25 cellular contexts compared by ENCODE assay signal in genomic region chr2:104249666-104250065, GRCh38.
DNase-seq lines count a peak whose midpoint lies in the region; TF ChIP-seq lines count a peak whose summit lies in the region.
"Had no signal": no experiment of that assay in that cellular context is flagged by ENCODE, and none has a peak within 500 bp of the region (broad histone marks: within the 10 kb centered on the region; RNA-seq: fewer than 3 reads in every experiment).

No MANE protein-coding gene starts in this region.

- no peak for TF ChIP-seq CTCF in VCaP (conservative IDR thresholded peaks at IDR 0.05)

- DNase-seq in DMS53 (lab: John Stamatoyannopoulos, UW) (peak; percentile 27), DMS53 treated with DMSO at 0.1 percent for 48 hours (lab: John Stamatoyannopoulos, UW; ENCODE audit: unreplicated experiment) (no peak), midbrain (lab: John Stamatoyannopoulos, UW) (peak; percentile 6), NCI-H2081 treated with DMSO at 0.1 percent for 48 hours (lab: John Stamatoyannopoulos, UW) (no peak), NCI-H187 treated with DMSO at 0.1 percent for 48 hours (lab: John Stamatoyannopoulos, UW) (no peak), kidney glomerular epithelial cell (lab: John Stamatoyannopoulos, UW) (no peak)
- DNase-seq: ACHN; CD4-positive, alpha-beta T cell; COR-L47; DMS79 treated with DMSO at 0.1 percent for 48 hours; GF-D8; GOT3; HFFc6; NCI-H1092; NCI-H1417 treated with DMSO at 0.1 percent for 48 hours; NCI-H1694 treated with DMSO at 0.1 percent for 48 hours; NCI-H2107; NCI-H524; OCI-M1; Peyer's patch; SHP77 treated with DMSO at 0.1 percent for 48 hours had no signal

- peak overlapping the region; percentile 47 for H3K27ac ChIP-seq in VCaP
- H3K27ac ChIP-seq: 22Rv1, BLaER1, KMS-11, Peyer's patch had no signal

Comparison
In these comparisons a context has a peak if more than half of its experiments do, and no peak if none do; other contexts are left out.
1. DNase-seq: peak in DMS53 (single experiment) and midbrain (single experiment); none in DMS53 treated with DMSO at 0.1 percent for 48 hours (single experiment), NCI-H2081 treated with DMSO at 0.1 percent for 48 hours (single experiment), NCI-H187 treated with DMSO at 0.1 percent for 48 hours (single experiment) and kidney glomerular epithelial cell (single experiment).